Comparison of ENCODE assay signal across 18 cellular contexts in the genomic region with DNA sequence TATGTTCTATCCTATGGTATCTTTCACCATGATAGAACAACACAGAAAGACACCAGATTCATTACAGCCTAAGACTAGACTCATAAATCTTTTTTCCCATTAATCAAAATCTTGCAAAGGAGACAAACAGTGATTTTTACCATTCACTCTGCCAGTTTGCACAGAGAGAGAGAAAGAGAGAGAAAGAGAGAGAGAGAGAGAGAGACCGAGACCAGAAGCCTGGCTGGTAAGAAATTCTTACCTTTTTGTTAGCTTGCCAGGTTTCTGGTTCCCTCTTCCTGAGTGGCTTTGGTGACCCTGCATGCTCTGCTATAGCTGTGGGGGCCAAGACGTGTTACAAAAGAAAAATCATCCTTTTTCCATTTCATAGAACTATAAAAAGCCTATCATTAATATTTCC. TPM values are rescaled to one million over a fixed set of nuclear protein-coding genes. Genes with fewer than 3 reads are reported as not detected.
DNase-seq lines count a peak whose midpoint lies in the region; ATAC-seq and TF ChIP-seq lines count a peak whose summit lies in the region.
"Had no signal": no experiment of that assay in that cellular context is flagged by ENCODE, and none has a peak within 500 bp of the region (broad histone marks: within the 10 kb centered on the region; RNA-seq: fewer than 3 reads in every experiment).

No MANE protein-coding gene starts in this region.

- H3K4me1 ChIP-seq in foreskin keratinocyte, result peaks cover 7% of the 10 kb centered on the region
- peaks cover 0 to 21% (median 0%) of the 10 kb centered on the region in 4 donors for H3K4me1 ChIP-seq in right lobe of liver
- H3K4me1 ChIP-seq: BE2C had no signal

- H3K4me3 ChIP-seq in right lobe of liver, result no peak overlapping the region

- H3K9me3 ChIP-seq in right lobe of liver, result no peaks in the 10 kb centered on the region
- H3K9me3 ChIP-seq: BE2C had no signal

- no peaks in the 10 kb centered on the region for H3K27me3 ChIP-seq in foreskin keratinocyte
- no peaks in the 10 kb centered on the region for H3K27me3 ChIP-seq in right lobe of liver
- H3K27me3 ChIP-seq: BE2C had no signal

- TF ChIP-seq CTCF in natural killer cell (IDR thresholded peaks at IDR 0.05) (no peak), foreskin keratinocyte (conservative IDR thresholded peaks at IDR 0.05) (no peak), right lobe of liver (IDR thresholded peaks at IDR 0.05) (no peak)

- DNase-seq in activated CD4-positive, alpha-beta T cell treated with anti-CD3 and anti-CD28 coated beads for 36 hours, result no peak
- no peak for DNase-seq in activated CD4-positive, alpha-beta T cell treated with anti-CD3 and anti-CD28 coated beads for 48 hours
- DNase-seq in natural killer cell (no peak), foreskin keratinocyte (no peak), right lobe of liver (no peak)
- DNase-seq in natural killer cell treated with Interleukin-12 subunit alpha and Interleukin-12 subunit beta and Interleukin-15 and Interleukin-18, amount 100 ng/mL, for 72 hours (ENCODE audit: low spot score), result no peak
- DNase-seq in activated naive CD8-positive, alpha-beta T cell treated with anti-CD3 and anti-CD28 coated beads, Interleukin-2, amount 50 U/mL, for 24 hours, result no peak
- no peak for DNase-seq in stimulated activated naive B cell treated with anti-CD40 and anti-IgM and Interleukin-4, amounts not matched to agents 10 μg/mL and 1 μg/mL and 100 μg/mL, for 72 hours
- DNase-seq: 8988T; BE2C; CD4-positive, alpha-beta memory T cell; H7; KG1; NCI-H1436; NCI-H2029; NCI-H2171; NCI-H446 treated with DMSO at 0.1 percent for 48 hours had no signal

- H3K27ac ChIP-seq in foreskin keratinocyte (no peak overlapping the region), right lobe of liver (no peak overlapping the region)
- H3K27ac ChIP-seq: RWPE1 had no signal

- H3K36me3 Mint-ChIP-seq in activated CD4-positive, alpha-beta T cell treated with anti-CD3 and anti-CD28 coated beads for 36 hours (ENCODE audit: low read depth), result peaks cover 25% of the 10 kb centered on the region
- no peaks in the 10 kb centered on the region for H3K36me3 Mint-ChIP-seq in natural killer cell
- peaks cover 10% of the 10 kb centered on the region for H3K36me3 Mint-ChIP-seq in natural killer cell treated with Interleukin-12 subunit alpha and Interleukin-12 subunit beta and Interleukin-15 and Interleukin-18, amount 100 ng/mL, for 72 hours
- peaks cover 65% of the 10 kb centered on the region for H3K36me3 Mint-ChIP-seq in activated naive CD8-positive, alpha-beta T cell treated with anti-CD3 and anti-CD28 coated beads, Interleukin-2, amount 50 U/mL, for 24 hours (ENCODE audit: low read depth)
- H3K36me3 Mint-ChIP-seq in stimulated activated naive B cell treated with anti-CD40 and anti-IgM and Interleukin-4, amounts not matched to agents 10 μg/mL and 1 μg/mL and 100 μg/mL, for 72 hours, result peaks cover 40 to 66% of the 10 kb centered on the region in 2 donors

- ATAC-seq in activated CD4-positive, alpha-beta T cell treated with anti-CD3 and anti-CD28 coated beads for 36 hours, result no peak
- ATAC-seq in natural killer cell (no peak), foreskin keratinocyte (no peak), right lobe of liver (no peak)
- ATAC-seq in natural killer cell treated with Interleukin-12 subunit alpha and Interleukin-12 subunit beta and Interleukin-15 and Interleukin-18, amount 100 ng/mL, for 72 hours, result no peak
- ATAC-seq in activated naive CD8-positive, alpha-beta T cell treated with anti-CD3 and anti-CD28 coated beads, Interleukin-2, amount 50 U/mL, for 24 hours, result no peak
- ATAC-seq in stimulated activated naive B cell treated with anti-CD40 and anti-IgM and Interleukin-4, amounts not matched to agents 10 μg/mL and 1 μg/mL and 100 μg/mL, for 72 hours (replicated peaks), result no peak

- no peaks in the 10 kb centered on the region for H3K36me3 ChIP-seq in right lobe of liver
- H3K36me3 ChIP-seq: BE2C had no signal

- POLR2A ChIA-PET in activated CD4-positive, alpha-beta T cell treated with anti-CD3 and anti-CD28 coated beads for 36 hours (lab: Charles Lee), result interaction anchor here (0.7 kb wide), 1 partner anchor 15 kb away, joined by 3 read pairs; no protein-coding TSS in a partner anchor

- no peaks in the 10 kb centered on the region for H3K27me3 Mint-ChIP-seq in activated CD4-positive, alpha-beta T cell treated with anti-CD3 and anti-CD28 coated beads for 36 hours
- no peaks in the 10 kb centered on the region for H3K27me3 Mint-ChIP-seq in natural killer cell (ENCODE audit: low read depth in 2 of 2)
- H3K27me3 Mint-ChIP-seq in natural killer cell treated with Interleukin-12 subunit alpha and Interleukin-12 subunit beta and Interleukin-15 and Interleukin-18, amount 100 ng/mL, for 72 hours, result no peaks in the 10 kb centered on the region
- no peaks in the 10 kb centered on the region for H3K27me3 Mint-ChIP-seq in activated naive CD8-positive, alpha-beta T cell treated with anti-CD3 and anti-CD28 coated beads, Interleukin-2, amount 50 U/mL, for 24 hours
- H3K27me3 Mint-ChIP-seq in stimulated activated naive B cell treated with anti-CD40 and anti-IgM and Interleukin-4, amounts not matched to agents 10 μg/mL and 1 μg/mL and 100 μg/mL, for 72 hours, result no peaks in the 10 kb centered on the region
- H3K27me3 Mint-ChIP-seq: CD4-positive, alpha-beta memory T cell had no signal

- intact Hi-C loops in activated CD4-positive, alpha-beta T cell treated with anti-CD3 and anti-CD28 coated beads for 36 hours (cut with DNase I, micrococcal nuclease), result loop anchor here in 1 of 2 experiments (2.0 kb wide), 1 partner anchor 19 kb away; a partner anchor contains a TSS
- intact Hi-C loops in natural killer cell (cut with micrococcal nuclease) (loop anchor here (5.0 kb wide), 1 partner anchor 108 kb away; no protein-coding TSS in a partner anchor), right lobe of liver (cut with DNase I) (no loop called here)

- no peak overlapping the region for H3K4me3 Mint-ChIP-seq in activated CD4-positive, alpha-beta T cell treated with anti-CD3 and anti-CD28 coated beads for 36 hours
- H3K4me3 Mint-ChIP-seq in natural killer cell, result no peak overlapping the region
- no peak overlapping the region for H3K4me3 Mint-ChIP-seq in natural killer cell treated with Interleukin-12 subunit alpha and Interleukin-12 subunit beta and Interleukin-15 and Interleukin-18, amount 100 ng/mL, for 72 hours
- H3K4me3 Mint-ChIP-seq in activated naive CD8-positive, alpha-beta T cell treated with anti-CD3 and anti-CD28 coated beads, Interleukin-2, amount 50 U/mL, for 24 hours, result no peak overlapping the region
- H3K4me3 Mint-ChIP-seq in stimulated activated naive B cell treated with anti-CD40 and anti-IgM and Interleukin-4, amounts not matched to agents 10 μg/mL and 1 μg/mL and 100 μg/mL, for 72 hours, result no peak overlapping the region

- peak overlapping the region; percentile 65 for H3K27ac Mint-ChIP-seq in activated CD4-positive, alpha-beta T cell treated with anti-CD3 and anti-CD28 coated beads for 36 hours
- H3K27ac Mint-ChIP-seq in natural killer cell, result peak overlapping the region; percentile 2 to 87
- peak overlapping the region in 1 of 2 donors; percentile 72 for H3K27ac Mint-ChIP-seq in natural killer cell treated with Interleukin-12 subunit alpha and Interleukin-12 subunit beta and Interleukin-15 and Interleukin-18, amount 100 ng/mL, for 72 hours
- peak overlapping the region; percentile 90 for H3K27ac Mint-ChIP-seq in activated naive CD8-positive, alpha-beta T cell treated with anti-CD3 and anti-CD28 coated beads, Interleukin-2, amount 50 U/mL, for 24 hours
- peak overlapping the region; percentile 84 for H3K27ac Mint-ChIP-seq in stimulated activated naive B cell treated with anti-CD40 and anti-IgM and Interleukin-4, amounts not matched to agents 10 μg/mL and 1 μg/mL and 100 μg/mL, for 72 hours

- peaks cover 60% of the 10 kb centered on the region for H3K4me1 Mint-ChIP-seq in activated CD4-positive, alpha-beta T cell treated with anti-CD3 and anti-CD28 coated beads for 36 hours
- H3K4me1 Mint-ChIP-seq in natural killer cell, result peaks cover 61 to 67% of the 10 kb centered on the region in 2 donors
- peaks cover 49 to 60% of the 10 kb centered on the region in 2 donors for H3K4me1 Mint-ChIP-seq in natural killer cell treated with Interleukin-12 subunit alpha and Interleukin-12 subunit beta and Interleukin-15 and Interleukin-18, amount 100 ng/mL, for 72 hours (ENCODE audit: low read depth in 2 of 2)
- peaks cover 88% of the 10 kb centered on the region for H3K4me1 Mint-ChIP-seq in activated naive CD8-positive, alpha-beta T cell treated with anti-CD3 and anti-CD28 coated beads, Interleukin-2, amount 50 U/mL, for 24 hours
- peaks cover 42 to 54% of the 10 kb centered on the region in 2 donors for H3K4me1 Mint-ChIP-seq in stimulated activated naive B cell treated with anti-CD40 and anti-IgM and Interleukin-4, amounts not matched to agents 10 μg/mL and 1 μg/mL and 100 μg/mL, for 72 hours

- no peaks in the 10 kb centered on the region for H3K9me3 Mint-ChIP-seq in activated CD4-positive, alpha-beta T cell treated with anti-CD3 and anti-CD28 coated beads for 36 hours (ENCODE audit: low read depth)
- H3K9me3 Mint-ChIP-seq in natural killer cell, result no peaks in the 10 kb centered on the region
- H3K9me3 Mint-ChIP-seq in natural killer cell treated with Interleukin-12 subunit alpha and Interleukin-12 subunit beta and Interleukin-15 and Interleukin-18, amount 100 ng/mL, for 72 hours, result no peaks in the 10 kb centered on the region
- H3K9me3 Mint-ChIP-seq in activated naive CD8-positive, alpha-beta T cell treated with anti-CD3 and anti-CD28 coated beads, Interleukin-2, amount 50 U/mL, for 24 hours, result no peaks in the 10 kb centered on the region
- peaks cover 5% of the 10 kb centered on the region in 2 donors for H3K9me3 Mint-ChIP-seq in stimulated activated naive B cell treated with anti-CD40 and anti-IgM and Interleukin-4, amounts not matched to agents 10 μg/mL and 1 μg/mL and 100 μg/mL, for 72 hours
- H3K9me3 Mint-ChIP-seq: CD4-positive, alpha-beta memory T cell had no signal

- no peak for TF ChIP-seq POLR2A in right lobe of liver (IDR thresholded peaks at IDR 0.05)

- CTCF ChIA-PET in activated CD4-positive, alpha-beta T cell treated with anti-CD3 and anti-CD28 coated beads for 36 hours (lab: Charles Lee), result interaction anchor here (0.7 kb wide), 1 partner anchor 155 kb away, joined by 3 read pairs; no protein-coding TSS in a partner anchor

- WGBS in right lobe of liver (ENCODE audit: insufficient coverage, low coverage, low lambda C conversion rate, missing lambda C conversion rate), result 94% methylated on average over 2 of the region's 2 CpGs

RNA-seq across cellular contexts. Expression of a gene that starts 18.6 kb away (rescaled TPM):
- 10 to 100 TPM; 20.1 to 24.0 TPM for total RNA-seq in activated CD4-positive, alpha-beta T cell treated with anti-CD3 and anti-CD28 coated beads for 36 hours
- total RNA-seq in natural killer cell (10 to 100 TPM; 29.8 to 33.9 (median 33.2) TPM), foreskin keratinocyte (10.7 and 11.4 TPM in 2 replicates), right lobe of liver (1 to 10 TPM; 7.2 to 9.9 (median 8.2) TPM)
- 10 to 100 TPM; 23.0 to 30.5 TPM for total RNA-seq in natural killer cell treated with Interleukin-12 subunit alpha and Interleukin-12 subunit beta and Interleukin-15 and Interleukin-18, amount 100 ng/mL, for 72 hours
- polyA plus RNA-seq in foreskin keratinocyte, result 3.6 and 4.3 TPM in 2 replicates
